ENCODE assay signal across 8 cellular contexts in genomic region chr20:10077081-10077471, GRCh38. TPM values are rescaled to one million over a fixed set of nuclear protein-coding genes. Genes with fewer than 3 reads are reported as not detected.
A peak's percentile ranks its signal among the peaks of the same experiment; 100 is the strongest.
DNase-seq lines count a peak whose midpoint lies in the region; ATAC-seq, FAIRE-seq and TF ChIP-seq lines count a peak whose summit lies in the region.

No MANE protein-coding gene starts in this region.

- in situ Hi-C loops in GM12878 (cut with MboI): no loop called here

- H3K27me3 Mint-ChIP-seq in CD14-positive monocyte (ENCODE audit: low read depth in 3 of 3) (peaks cover 0 to 2% (median 1%) of the 10 kb centered on the region in 3 donors), mesothelial cell of epicardium (ENCODE audit: low read depth) (peaks cover 18% of the 10 kb centered on the region)

- H3K27me3 ChIP-seq in GM12878 (replicated peaks in 1 of 2; ENCODE audit: control insufficient read depth in 2 of 2, insufficient read depth in 2 of 2, low read length in 1 of 2): no peaks in the 10 kb centered on the region; a peak in 1 of 4 replicates

- FAIRE-seq in GM12878 (lab: Jason Lieb, UNC): no peak
- FAIRE-seq in GM12892 (lab: Jason Lieb, UNC): no peak

- H3K9me3 Mint-ChIP-seq in CD14-positive monocyte (peaks cover 0 to 4% (median 2%) of the 10 kb centered on the region in 7 donors), mesothelial cell of epicardium (no peaks in the 10 kb centered on the region)

- H3K4me3 Mint-ChIP-seq in CD14-positive monocyte: no peak overlapping the region
- H3K4me3 Mint-ChIP-seq in mesothelial cell of epicardium: no peak overlapping the region

- CTCF ChIA-PET in GM12878 (lab: Yijun Ruan, JAX): interaction anchor here (0.9 to 3.2 kb wide), 9 partner anchors 8 to 669 kb away, joined by 3 to 17 read pairs (median 4); no protein-coding TSS in a partner anchor

- no peak overlapping the region for H2AFZ ChIP-seq in GM12878 (ENCODE audit: control insufficient read depth, low read depth, low read length)

- DNase-seq in CD14-positive monocyte (ENCODE audit: low spot score): no peak
- no peak for DNase-seq in GM12878 (ENCODE audit: low read depth, low spot score)
- no peak for DNase-seq in mesothelial cell of epicardium (ENCODE audit: low spot score in 2 of 2, unreplicated experiment in 2 of 2)
- DNase-seq in glomerular visceral epithelial cell (ENCODE audit: extremely low spot score): no peak
- DNase-seq in GM12892 (ENCODE audit: insufficient read length): no peak
- DNase-seq in superior temporal gyrus (ENCODE audit: extremely low spot score): no peak

- no peak for TF ChIP-seq EP300 in GM12878 (IDR thresholded peaks at IDR 0.05; ENCODE audit: borderline replicate concordance in 1 of 2, control insufficient read depth in 1 of 2, low read depth in 2 of 2, low read length in 2 of 2)

- H3K4me3 ChIP-seq in GM12875 (ENCODE audit: low read depth, low read length) (no peak overlapping the region), GM12878 (no peak overlapping the region)

- TF ChIP-seq RAD21 in GM12878 (IDR thresholded peaks at IDR 0.05; ENCODE audit: insufficient read depth, low read depth, low read length): no peak

- H3K4me2 ChIP-seq in GM12878 (ENCODE audit: control insufficient read depth, insufficient read depth): no peak overlapping the region

- POLR2A ChIA-PET in GM12878 (lab: Charles Lee): no interaction called here

- intact Hi-C loops in CD14-positive monocyte (cut with micrococcal nuclease): no loop called here
- intact Hi-C loops in GM12878 (cut with micrococcal nuclease; ENCODE audit: unreplicated experiment): loop anchor here (5.0 kb wide), 1 partner anchor 460 kb away; no protein-coding TSS in a partner anchor

- H3K27ac ChIP-seq in GM12878 (ENCODE audit: control insufficient read depth, insufficient read depth): no peak overlapping the region

- SMC1A ChIA-PET in GM12878 (lab: Charles Lee; ENCODE audit: uncharacterized antibody, unreplicated experiment): interaction anchor here (0.7 to 1.4 kb wide), 3 partner anchors 13 to 14 kb away, joined by 3 to 4 read pairs (median 3); no protein-coding TSS in a partner anchor

- H4K20me1 ChIP-seq in GM12878 (ENCODE audit: control insufficient read depth, insufficient read depth): no peaks in the 10 kb centered on the region

- 23% methylated on average over 4 of the region's 4 CpGs for WGBS in GM12878 (ENCODE audit: insufficient coverage, insufficient replicate concordance, low lambda C conversion rate, missing lambda C conversion rate)

- H3K9me3 ChIP-seq in GM12878 (replicated peaks; ENCODE audit: control insufficient read depth, insufficient read depth, low read length): no peaks in the 10 kb centered on the region

- TF ChIP-seq POLR2A in GM12878 (IDR thresholded peaks at IDR 0.05; ENCODE audit: low read depth, low read length) (no peak), GM12892 (IDR thresholded peaks at IDR 0.05; ENCODE audit: low read depth, low read length) (no peak)

- H3K9ac ChIP-seq in GM12878 (ENCODE audit: control insufficient read depth, insufficient read depth, low read length): no peak overlapping the region

- ATAC-seq in GM12878: no peak
- no peak for ATAC-seq in GM21825 (IDR thresholded peaks at IDR 0.05; ENCODE audit: unreplicated experiment)

- no peaks in the 10 kb centered on the region for H3K4me1 ChIP-seq in GM12878 (ENCODE audit: control insufficient read depth, insufficient read depth, low read length)

- H3K4me1 Mint-ChIP-seq in CD14-positive monocyte: no peaks in the 10 kb centered on the region
- H3K4me1 Mint-ChIP-seq in mesothelial cell of epicardium: no peaks in the 10 kb centered on the region

- H3K36me3 Mint-ChIP-seq in CD14-positive monocyte: no peaks in the 10 kb centered on the region
- no peaks in the 10 kb centered on the region for H3K36me3 Mint-ChIP-seq in mesothelial cell of epicardium

- H3K27ac Mint-ChIP-seq in CD14-positive monocyte: no peak overlapping the region
- no peak overlapping the region for H3K27ac Mint-ChIP-seq in mesothelial cell of epicardium

- RAD21 ChIA-PET in GM12878 (lab: Charles Lee; ENCODE audit: unreplicated experiment): no interaction called here

- H3K79me2 ChIP-seq in GM12878 (ENCODE audit: control insufficient read depth, insufficient read depth, low read length): no peaks in the 10 kb centered on the region

- TF ChIP-seq CTCF in CD14-positive monocyte (IDR thresholded peaks at IDR 0.05) (peak; percentile 61), GM12875 (IDR thresholded peaks at IDR 0.05; ENCODE audit: borderline replicate concordance, insufficient read depth, low read depth, low read length) (peak; percentile 57; the same call in 1 of the 2 replicates), GM12878 (IDR thresholded peaks at IDR 0.05 in 2 of 3, conservative IDR thresholded peaks at IDR 0.05 in 1 of 3; ENCODE audit: control insufficient read depth in 2 of 3, extremely low read depth in 1 of 3, insufficient read depth in 1 of 3, low read depth in 3 of 3, low read length in 3 of 3) (peak; percentile 12 to 41 (median 24); a peak in 4 of 6 replicates), mesothelial cell of epicardium (IDR thresholded peaks at IDR 0.05; ENCODE audit: unreplicated experiment) (peak; percentile 12)

- no peaks in the 10 kb centered on the region for H3K36me3 ChIP-seq in GM12878 (ENCODE audit: control insufficient read depth in 2 of 2, insufficient read depth in 2 of 2, low read length in 1 of 2)

- BruUV-seq in GM12878 (replicated peaks; lab: Mats Ljungman, UMichigan): no TSS peak

TF ChIP-seq in GM12878, 131 proteins besides CTCF, POLR2A, EP300 and RAD21 (continues in another document):
- TF ChIP-seq MYB (IDR thresholded peaks at IDR 0.05; ENCODE audit: borderline replicate concordance, low read depth, low read length) (no peak), KAT2A (conservative IDR thresholded peaks at IDR 0.05; ENCODE audit: control insufficient read depth, low read depth, low read length) (no peak), HDGF (IDR thresholded peaks at IDR 0.05) (no peak), RB1 (IDR thresholded peaks at IDR 0.05; ENCODE audit: borderline replicate concordance) (no peak), ZBTB40 (IDR thresholded peaks at IDR 0.05; ENCODE audit: borderline replicate concordance) (no peak), YBX1 (IDR thresholded peaks at IDR 0.05) (no peak), POU2F2 (IDR thresholded peaks at IDR 0.05; ENCODE audit: borderline replicate concordance, low read depth, low read length) (no peak), SPI1 (IDR thresholded peaks at IDR 0.05; ENCODE audit: borderline replicate concordance, insufficient read depth, low read depth, low read length) (no peak), PML (IDR thresholded peaks at IDR 0.05; ENCODE audit: low read length) (no peak), TBL1XR1 (IDR thresholded peaks at IDR 0.05; ENCODE audit: low read depth, low read length) (no peak)

RNA-seq across cellular contexts. Expression of gene ANKEF1, which starts 42.3 kb away (rescaled TPM):
- polyA plus RNA-seq in CD14-positive monocyte (under 1 TPM; 0.10 to 0.15 TPM), GM12878 (2011; rRNA removed) (0.04 TPM in 1 of 2 replicates, not detected in the other), GM12878 (2014; fragmentation: Illumina TruSeq; extraction: Trizol) (0.98 and 2.0 TPM in 2 replicates), GM12878 (2014; fragmentation: Nextera tagmentation; extraction: Ambion mirVana) (under 1 TPM; 0.13 to 0.33 TPM), GM12878 (2014; rRNA removed) (0.74 and 0.93 TPM in 2 replicates), GM12878 (2016; fragmentation: Nextera tagmentation; extraction: Ambion mirVana) (1 to 10 TPM; 2.5 to 3.0 TPM)
- total RNA-seq in GM12878 (2013; cell fraction: nucleolus; rRNA removed): not detected in 2 replicates
- total RNA-seq in GM12878 (2014; rRNA removed) (1.2 and 1.3 TPM in 2 replicates), GM12878 (2014; rRNA removed; fragmentation: Illumina TruSeq; extraction: Trizol) (0.81 and 1.2 TPM in 2 replicates), GM12878 (2021) (1.2 and 1.4 TPM in 2 replicates), mesothelial cell of epicardium (3.9 to 4.8 TPM (median 4.5 TPM) in 3 replicates)
- 0.46 TPM for polyA plus RNA-seq in GM12878 (2011; ENCODE audit: low read depth)
- 0.01 and 0.02 TPM in 2 replicates for polyA plus RNA-seq in GM12878 (2011; cell fraction: cytosol; rRNA removed)
- 0.03 TPM in 1 of 2 replicates, not detected in the other for polyA plus RNA-seq in GM12878 (2011; cell fraction: nucleus; rRNA removed)
- 0.47 and 0.76 TPM in 2 replicates for polyA plus RNA-seq in GM12878 (2012)
- 0.05 and 0.07 TPM in 2 replicates for polyA minus RNA-seq in GM12878 (2011; rRNA and poly(A)+ RNA removed)
- not detected in 2 replicates for polyA minus RNA-seq in GM12878 (2011; cell fraction: cytosol; rRNA and poly(A)+ RNA removed)
- polyA minus RNA-seq in GM12878 (2011; cell fraction: nucleus; rRNA and poly(A)+ RNA removed): 0.10 TPM in 1 of 2 replicates, not detected in the other
- polyA plus RNA-seq in GM12892 (2012; ENCODE audit: missing spikeins): 0.17 TPM
